Comparison of ENCODE assay signal across 1 cellular context in the genomic region with DNA sequence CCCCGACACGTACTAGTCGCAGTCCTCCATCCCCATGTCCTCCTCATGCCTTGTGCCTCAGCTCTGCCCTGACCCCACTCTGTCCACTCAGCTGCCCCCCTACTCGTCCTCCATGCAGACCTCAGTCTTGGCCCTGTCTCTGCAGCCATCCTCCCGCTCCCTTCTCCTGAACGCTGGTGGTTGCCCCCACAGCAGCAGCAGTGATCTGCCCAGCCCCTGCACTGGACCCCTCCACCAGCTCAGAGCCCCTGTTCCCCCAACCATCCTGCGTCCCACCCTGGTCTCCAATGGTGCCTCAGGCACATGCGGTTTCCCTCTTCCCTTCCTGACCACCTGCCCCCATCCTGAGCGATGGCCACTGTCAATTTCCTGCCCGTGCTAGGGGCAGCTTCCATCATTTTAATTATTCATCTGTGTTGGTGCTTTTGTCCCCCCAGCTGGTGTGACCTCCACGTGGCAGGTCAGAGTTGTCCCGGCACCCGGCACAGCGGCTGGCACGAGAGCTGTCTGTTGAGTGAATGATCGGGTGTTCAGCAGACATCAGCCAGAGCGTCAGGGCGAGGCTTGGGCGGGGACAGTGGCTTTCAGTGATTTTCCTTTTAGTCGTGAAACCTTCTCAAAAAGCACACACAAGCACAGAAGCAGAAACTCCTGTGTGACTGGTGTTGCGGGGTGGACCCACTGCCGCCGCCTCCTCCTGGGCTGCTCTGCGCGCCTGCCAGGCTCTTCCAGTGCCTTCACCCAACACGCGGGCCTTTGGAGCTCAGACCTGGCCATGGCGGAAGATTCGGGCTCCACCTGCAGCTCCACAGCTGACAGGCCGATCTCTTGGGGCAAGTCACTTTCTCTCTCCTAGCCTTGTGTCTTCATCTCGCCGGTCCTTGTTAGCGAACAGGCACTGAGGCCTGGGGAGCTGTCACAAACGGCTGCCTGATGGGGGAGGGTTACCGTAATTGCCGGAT.
TF ChIP-seq lines count a peak whose summit lies in the region.

No MANE protein-coding gene starts in this region.

TF ChIP-seq in HEK293, 187 proteins besides CTCF, POLR2A, EP300 and RAD21 (continued from another document):
- TF ChIP-seq, protein P1, sequence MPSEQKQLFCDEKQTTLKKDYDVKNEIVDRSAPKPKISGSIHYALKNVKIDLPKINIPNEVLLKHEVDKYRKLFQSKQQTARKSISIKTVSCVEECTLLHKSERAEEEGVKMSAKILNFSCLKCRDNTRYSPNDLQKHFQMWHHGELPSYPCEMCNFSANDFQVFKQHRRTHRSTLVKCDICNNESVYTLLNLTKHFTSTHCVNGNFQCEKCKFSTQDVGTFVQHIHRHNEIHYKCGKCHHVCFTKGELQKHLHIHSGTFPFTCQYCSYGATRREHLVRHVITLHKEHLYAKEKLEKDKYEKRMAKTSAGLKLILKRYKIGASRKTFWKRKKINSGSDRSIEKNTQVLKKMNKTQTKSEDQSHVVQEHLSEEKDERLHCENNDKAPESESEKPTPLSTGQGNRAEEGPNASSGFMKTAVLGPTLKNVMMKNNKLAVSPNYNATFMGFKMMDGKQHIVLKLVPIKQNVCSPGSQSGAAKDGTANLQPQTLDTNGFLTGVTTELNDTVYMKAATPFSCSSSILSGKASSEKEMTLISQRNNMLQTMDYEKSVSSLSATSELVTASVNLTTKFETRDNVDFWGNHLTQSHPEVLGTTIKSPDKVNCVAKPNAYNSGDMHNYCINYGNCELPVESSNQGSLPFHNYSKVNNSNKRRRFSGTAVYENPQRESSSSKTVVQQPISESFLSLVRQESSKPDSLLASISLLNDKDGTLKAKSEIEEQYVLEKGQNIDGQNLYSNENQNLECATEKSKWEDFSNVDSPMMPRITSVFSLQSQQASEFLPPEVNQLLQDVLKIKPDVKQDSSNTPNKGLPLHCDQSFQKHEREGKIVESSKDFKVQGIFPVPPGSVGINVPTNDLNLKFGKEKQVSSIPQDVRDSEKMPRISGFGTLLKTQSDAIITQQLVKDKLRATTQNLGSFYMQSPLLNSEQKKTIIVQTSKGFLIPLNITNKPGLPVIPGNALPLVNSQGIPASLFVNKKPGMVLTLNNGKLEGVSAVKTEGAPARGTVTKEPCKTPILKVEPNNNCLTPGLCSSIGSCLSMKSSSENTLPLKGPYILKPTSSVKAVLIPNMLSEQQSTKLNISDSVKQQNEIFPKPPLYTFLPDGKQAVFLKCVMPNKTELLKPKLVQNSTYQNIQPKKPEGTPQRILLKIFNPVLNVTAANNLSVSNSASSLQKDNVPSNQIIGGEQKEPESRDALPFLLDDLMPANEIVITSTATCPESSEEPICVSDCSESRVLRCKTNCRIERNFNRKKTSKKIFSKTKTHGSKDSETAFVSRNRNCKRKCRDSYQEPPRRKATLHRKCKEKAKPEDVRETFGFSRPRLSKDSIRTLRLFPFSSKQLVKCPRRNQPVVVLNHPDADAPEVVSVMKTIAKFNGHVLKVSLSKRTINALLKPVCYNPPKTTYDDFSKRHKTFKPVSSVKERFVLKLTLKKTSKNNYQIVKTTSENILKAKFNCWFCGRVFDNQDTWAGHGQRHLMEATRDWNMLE (tag by site-specific recombination; conservative IDR thresholded peaks at IDR 0.05; ENCODE audit: low read depth) = no peak
- TF ChIP-seq ZNF426 (tag by site-specific recombination; IDR thresholded peaks at IDR 0.05) (no peak), SETDB1 (IDR thresholded peaks at IDR 0.05; ENCODE audit: insufficient read length, low read length) (no peak), RBAK (tag by site-specific recombination; IDR thresholded peaks at IDR 0.05) (no peak), ZNF555 (tag by site-specific recombination; conservative IDR thresholded peaks at IDR 0.05) (no peak), ZNF169 (tag by site-specific recombination; IDR thresholded peaks at IDR 0.05) (no peak), ZNF341 (tag by site-specific recombination; IDR thresholded peaks at IDR 0.05; ENCODE audit: low read depth) (0 out of 2 replicates have a peak, but pooled peaks have one; percentile 30), ZNF211 (tag by site-specific recombination; IDR thresholded peaks at IDR 0.05; ENCODE audit: low read depth) (no peak), ZNF596 (tag by site-specific recombination; IDR thresholded peaks at IDR 0.05) (no peak), KLF1 (tag by site-specific recombination; IDR thresholded peaks at IDR 0.05) (0 out of 2 replicates have a peak, but pooled peaks have one; percentile 15), ZNF658 (tag by site-specific recombination; IDR thresholded peaks at IDR 0.05) (no peak), ZNF521 (tag by site-specific recombination; IDR thresholded peaks at IDR 0.05) (no peak), ZNF785 (tag by site-specific recombination; IDR thresholded peaks at IDR 0.05) (no peak), TRIM28 (IDR thresholded peaks at IDR 0.05; ENCODE audit: borderline replicate concordance, low read length) (no peak)
- TF ChIP-seq, protein P2, sequence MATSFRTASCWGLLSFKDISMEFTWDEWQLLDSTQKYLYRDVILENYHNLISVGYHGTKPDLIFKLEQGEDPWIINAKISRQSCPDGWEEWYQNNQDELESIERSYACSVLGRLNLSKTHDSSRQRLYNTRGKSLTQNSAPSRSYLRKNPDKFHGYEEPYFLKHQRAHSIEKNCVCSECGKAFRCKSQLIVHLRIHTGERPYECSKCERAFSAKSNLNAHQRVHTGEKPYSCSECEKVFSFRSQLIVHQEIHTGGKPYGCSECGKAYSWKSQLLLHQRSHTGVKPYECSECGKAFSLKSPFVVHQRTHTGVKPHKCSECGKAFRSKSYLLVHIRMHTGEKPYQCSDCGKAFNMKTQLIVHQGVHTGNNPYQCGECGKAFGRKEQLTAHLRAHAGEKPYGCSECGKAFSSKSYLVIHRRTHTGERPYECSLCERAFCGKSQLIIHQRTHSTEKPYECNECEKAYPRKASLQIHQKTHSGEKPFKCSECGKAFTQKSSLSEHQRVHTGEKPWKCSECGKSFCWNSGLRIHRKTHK (tag by site-specific recombination; IDR thresholded peaks at IDR 0.05) = no peak
- TF ChIP-seq, protein P3, sequence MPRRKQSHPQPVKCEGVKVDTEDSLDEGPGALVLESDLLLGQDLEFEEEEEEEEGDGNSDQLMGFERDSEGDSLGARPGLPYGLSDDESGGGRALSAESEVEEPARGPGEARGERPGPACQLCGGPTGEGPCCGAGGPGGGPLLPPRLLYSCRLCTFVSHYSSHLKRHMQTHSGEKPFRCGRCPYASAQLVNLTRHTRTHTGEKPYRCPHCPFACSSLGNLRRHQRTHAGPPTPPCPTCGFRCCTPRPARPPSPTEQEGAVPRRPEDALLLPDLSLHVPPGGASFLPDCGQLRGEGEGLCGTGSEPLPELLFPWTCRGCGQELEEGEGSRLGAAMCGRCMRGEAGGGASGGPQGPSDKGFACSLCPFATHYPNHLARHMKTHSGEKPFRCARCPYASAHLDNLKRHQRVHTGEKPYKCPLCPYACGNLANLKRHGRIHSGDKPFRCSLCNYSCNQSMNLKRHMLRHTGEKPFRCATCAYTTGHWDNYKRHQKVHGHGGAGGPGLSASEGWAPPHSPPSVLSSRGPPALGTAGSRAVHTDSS (tag by site-specific recombination; IDR thresholded peaks at IDR 0.05) = no peak
- TF ChIP-seq, protein P4, sequence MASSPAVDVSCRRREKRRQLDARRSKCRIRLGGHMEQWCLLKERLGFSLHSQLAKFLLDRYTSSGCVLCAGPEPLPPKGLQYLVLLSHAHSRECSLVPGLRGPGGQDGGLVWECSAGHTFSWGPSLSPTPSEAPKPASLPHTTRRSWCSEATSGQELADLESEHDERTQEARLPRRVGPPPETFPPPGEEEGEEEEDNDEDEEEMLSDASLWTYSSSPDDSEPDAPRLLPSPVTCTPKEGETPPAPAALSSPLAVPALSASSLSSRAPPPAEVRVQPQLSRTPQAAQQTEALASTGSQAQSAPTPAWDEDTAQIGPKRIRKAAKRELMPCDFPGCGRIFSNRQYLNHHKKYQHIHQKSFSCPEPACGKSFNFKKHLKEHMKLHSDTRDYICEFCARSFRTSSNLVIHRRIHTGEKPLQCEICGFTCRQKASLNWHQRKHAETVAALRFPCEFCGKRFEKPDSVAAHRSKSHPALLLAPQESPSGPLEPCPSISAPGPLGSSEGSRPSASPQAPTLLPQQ (tag by site-specific recombination; IDR thresholded peaks at IDR 0.05) = no peak
- TF ChIP-seq, protein P5, sequence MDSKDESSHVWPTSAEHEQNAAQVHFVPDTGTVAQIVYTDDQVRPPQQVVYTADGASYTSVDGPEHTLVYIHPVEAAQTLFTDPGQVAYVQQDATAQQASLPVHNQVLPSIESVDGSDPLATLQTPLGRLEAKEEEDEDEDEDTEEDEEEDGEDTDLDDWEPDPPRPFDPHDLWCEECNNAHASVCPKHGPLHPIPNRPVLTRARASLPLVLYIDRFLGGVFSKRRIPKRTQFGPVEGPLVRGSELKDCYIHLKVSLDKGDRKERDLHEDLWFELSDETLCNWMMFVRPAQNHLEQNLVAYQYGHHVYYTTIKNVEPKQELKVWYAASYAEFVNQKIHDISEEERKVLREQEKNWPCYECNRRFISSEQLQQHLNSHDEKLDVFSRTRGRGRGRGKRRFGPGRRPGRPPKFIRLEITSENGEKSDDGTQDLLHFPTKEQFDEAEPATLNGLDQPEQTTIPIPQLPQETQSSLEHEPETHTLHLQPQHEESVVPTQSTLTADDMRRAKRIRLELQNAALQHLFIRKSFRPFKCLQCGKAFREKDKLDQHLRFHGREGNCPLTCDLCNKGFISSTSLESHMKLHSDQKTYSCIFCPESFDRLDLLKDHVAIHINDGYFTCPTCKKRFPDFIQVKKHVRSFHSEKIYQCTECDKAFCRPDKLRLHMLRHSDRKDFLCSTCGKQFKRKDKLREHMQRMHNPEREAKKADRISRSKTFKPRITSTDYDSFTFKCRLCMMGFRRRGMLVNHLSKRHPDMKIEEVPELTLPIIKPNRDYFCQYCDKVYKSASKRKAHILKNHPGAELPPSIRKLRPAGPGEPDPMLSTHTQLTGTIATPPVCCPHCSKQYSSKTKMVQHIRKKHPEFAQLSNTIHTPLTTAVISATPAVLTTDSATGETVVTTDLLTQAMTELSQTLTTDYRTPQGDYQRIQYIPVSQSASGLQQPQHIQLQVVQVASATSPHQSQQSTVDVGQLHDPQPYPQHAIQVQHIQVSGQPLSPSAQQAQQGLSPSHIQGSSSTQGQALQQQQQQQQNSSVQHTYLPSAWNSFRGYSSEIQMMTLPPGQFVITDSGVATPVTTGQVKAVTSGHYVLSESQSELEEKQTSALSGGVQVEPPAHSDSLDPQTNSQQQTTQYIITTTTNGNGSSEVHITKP (tag by site-specific recombination; IDR thresholded peaks at IDR 0.05) = no peak
